In the genomic region with DNA sequence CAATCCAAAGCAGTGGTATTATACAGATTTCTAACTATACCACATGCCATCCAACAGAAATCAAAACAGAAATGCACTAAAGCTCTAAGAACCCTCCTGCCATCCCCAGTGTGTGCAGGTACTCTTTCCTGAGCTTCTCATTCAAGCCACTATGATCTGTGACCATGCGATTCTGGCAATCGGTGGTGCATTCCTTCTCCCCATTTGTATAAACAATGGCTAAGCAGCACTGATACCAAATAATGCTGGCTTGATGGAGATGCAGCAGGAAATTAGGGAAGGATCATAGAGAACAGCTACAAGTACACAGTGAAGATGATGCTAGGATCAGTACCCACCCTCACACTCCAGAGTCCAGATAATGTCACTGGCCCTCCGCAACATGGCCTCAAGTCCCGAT, we compare ENCODE assay signal across 24 cellular contexts.
"Had no signal": no experiment of that assay in that cellular context is flagged by ENCODE, and none has a peak within 500 bp of the region (broad histone marks: within the 10 kb centered on the region; RNA-seq: fewer than 3 reads in every experiment).

No MANE protein-coding gene starts in this region.

- DNase-seq: hippocampal formation; kidney glomerular epithelial cell; left ventricle myocardium inferior; mesendoderm; naive B cell; natural killer cell; ovary; right lobe of liver; stimulated activated CD4-positive, alpha-beta T cell treated with anti-CD3 and anti-CD28 coated beads, Interleukin-1b, Interleukin-23, amount 100 ng/mL, for 48 hours; stimulated activated CD4-positive, alpha-beta T cell treated with anti-CD3 and anti-CD28 coated beads, Interleukin-2, amount 100 ng/mL, for 48 hours; stimulated activated CD4-positive, alpha-beta T cell treated with anti-CD3 and anti-CD28 coated beads, Interleukin-4, amount 100 ng/mL, for 4 hours; stimulated activated CD8-positive, alpha-beta memory T cell treated with anti-CD3 and anti-CD28 coated beads, Interleukin-4, amount 100 ng/mL, for 48 hours; stimulated activated naive B cell treated with anti-CD40 and anti-IgM and Interleukin-4, amounts not matched to agents 10 μg/mL and 1 μg/mL and 100 μg/mL, for 72 hours; stimulated activated naive CD8-positive, alpha-beta T cell treated with anti-CD3 and anti-CD28 coated beads, Interleukin-15, Interleukin-2, amounts not matched to agents 100 U/mL and 50 U/mL, for 24 hours; stomach; testis; trophoblast cell; upper lobe of right lung had no signal

- H3K27ac ChIP-seq: left ventricle myocardium inferior, ovary, right atrium auricular region, right lobe of liver, stomach, testis, tibial artery, upper lobe of right lung had no signal

- H3K4me3 Mint-ChIP-seq: mesothelial cell of epicardium; naive B cell; natural killer cell; stimulated activated naive B cell treated with anti-CD40 and anti-IgM and Interleukin-4, amounts not matched to agents 10 μg/mL and 1 μg/mL and 100 μg/mL, for 72 hours had no signal

- H3K4me1 ChIP-seq: testis had no signal

- H3K4me2 ChIP-seq: smooth muscle cell had no signal

- H3K27me3 Mint-ChIP-seq: naive B cell; progenitor cell of endocrine pancreas; stimulated activated naive B cell treated with anti-CD40 and anti-IgM and Interleukin-4, amounts not matched to agents 10 μg/mL and 1 μg/mL and 100 μg/mL, for 72 hours had no signal

- H3K4me1 Mint-ChIP-seq: mesothelial cell of epicardium, natural killer cell had no signal

- ATAC-seq: natural killer cell; stimulated activated naive B cell treated with anti-CD40 and anti-IgM and Interleukin-4, amounts not matched to agents 10 μg/mL and 1 μg/mL and 100 μg/mL, for 72 hours; stimulated activated naive CD8-positive, alpha-beta T cell treated with anti-CD3 and anti-CD28 coated beads, Interleukin-15, Interleukin-2, amounts not matched to agents 100 U/mL and 50 U/mL, for 24 hours had no signal

- H3K9me3 Mint-ChIP-seq: mesothelial cell of epicardium; naive B cell; natural killer cell; stimulated activated naive B cell treated with anti-CD40 and anti-IgM and Interleukin-4, amounts not matched to agents 10 μg/mL and 1 μg/mL and 100 μg/mL, for 72 hours had no signal

- H3K4me3 ChIP-seq: left ventricle myocardium inferior, lung, ovary, right atrium auricular region, right lobe of liver, smooth muscle cell, stomach, testis, tibial artery, upper lobe of right lung had no signal

- H3K27me3 ChIP-seq: ovary, right atrium auricular region, right lobe of liver, stomach, testis, tibial artery, upper lobe of right lung had no signal

- H3K27ac Mint-ChIP-seq: mesothelial cell of epicardium; natural killer cell; progenitor cell of endocrine pancreas; stimulated activated naive B cell treated with anti-CD40 and anti-IgM and Interleukin-4, amounts not matched to agents 10 μg/mL and 1 μg/mL and 100 μg/mL, for 72 hours had no signal

- H3K36me3 ChIP-seq: ovary had no signal

- H3K9me3 ChIP-seq: left ventricle myocardium inferior, ovary, right atrium auricular region, right lobe of liver, stomach, testis, tibial artery, upper lobe of right lung had no signal
